29 cellular contexts compared by ENCODE assay signal in the genomic region with DNA sequence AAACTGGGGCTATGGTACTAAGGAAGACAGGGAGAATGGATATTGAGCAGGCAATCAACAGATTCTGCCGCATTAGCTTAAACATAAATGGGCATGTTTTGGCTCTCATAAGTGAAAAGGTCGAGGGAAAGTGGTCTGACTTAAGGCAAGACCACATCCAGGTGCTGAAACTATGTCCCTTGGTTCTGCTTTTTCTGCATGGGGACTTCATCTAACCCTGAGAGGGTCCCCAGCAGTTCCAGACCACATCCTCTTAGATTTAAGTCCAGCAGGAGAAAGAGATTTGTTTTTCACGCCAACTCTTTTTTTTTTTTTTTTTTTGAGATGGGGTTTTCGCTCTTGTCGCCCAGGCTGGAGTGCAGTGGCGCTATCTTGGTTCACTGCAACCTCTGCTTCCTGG.
"Had no signal": no experiment of that assay in that cellular context is flagged by ENCODE, and none has a peak within 500 bp of the region (broad histone marks: within the 10 kb centered on the region; RNA-seq: fewer than 3 reads in every experiment).

No MANE protein-coding gene starts in this region.

- H3K27me3 ChIP-seq: heart left ventricle, pancreas, stomach, thyroid gland, upper lobe of left lung had no signal

- H3K9me3 Mint-ChIP-seq: activated CD4-positive, alpha-beta memory T cell treated with anti-CD3 and anti-CD28 coated beads for 36 hours; activated CD4-positive, alpha-beta T cell treated with anti-CD3 and anti-CD28 coated beads, Interleukin-2, amount 10 ng/mL, durations not matched to agents 24 days and 14 days; activated naive CD8-positive, alpha-beta T cell treated with anti-CD3 and anti-CD28 coated beads, Interleukin-2, amount 50 U/mL, for 24 hours; activated T-cell treated with anti-CD3 and anti-CD28 coated beads, Interleukin-2, amount 50 U/mL, for 24 hours; endodermal cell; immature natural killer cell; naive thymus-derived CD4-positive, alpha-beta T cell had no signal

- ATAC-seq: activated naive CD8-positive, alpha-beta T cell treated with anti-CD3 and anti-CD28 coated beads, Interleukin-2, amount 50 U/mL, for 24 hours; esophagus mucosa; heart left ventricle; naive thymus-derived CD4-positive, alpha-beta T cell; pancreas; sciatic nerve had no signal

- DNase-seq: activated CD4-positive, alpha-beta memory T cell treated with anti-CD3 and anti-CD28 coated beads for 36 hours; activated CD4-positive, alpha-beta T cell treated with anti-CD3 and anti-CD28 coated beads, Interleukin-2, amount 10 ng/mL, durations not matched to agents 24 days and 14 days; activated CD4-positive, CD25-positive, alpha-beta regulatory T cell treated with anti-CD3 and anti-CD28 coated beads, Interleukin-2, amount 50 U/mL, for 72 hours; activated CD8-positive, alpha-beta memory T cell treated with anti-CD3 and anti-CD28 coated beads, Interleukin-2, amount 50 U/mL, for 48 hours; activated gamma-delta T cell treated with Interleukin-2 at 50 U/mL for 16 hours; activated naive CD4-positive, alpha-beta T cell treated with anti-CD3 and anti-CD28 coated beads, Interleukin-2, amount 50 U/mL, for 16 hours; activated naive CD8-positive, alpha-beta T cell treated with anti-CD3 and anti-CD28 coated beads, Interleukin-2, amount 50 U/mL, for 24 hours; activated T-cell treated with anti-CD3 and anti-CD28 coated beads, Interleukin-2, amount 50 U/mL, for 24 hours; amygdala; central memory CD4-positive, alpha-beta T cell; endodermal cell; heart left ventricle; hypothalamus; immature natural killer cell; kidney; midbrain; naive thymus-derived CD4-positive, alpha-beta T cell; pancreas; retina; stimulated activated CD4-positive, alpha-beta T cell treated with anti-CD3 and anti-CD28 coated beads, Interleukin-12 subunit alpha, Interleukin-12 subunit beta, amount 100 ng/mL, for 4 hours; stimulated activated CD4-positive, alpha-beta T cell treated with anti-CD3 and anti-CD28 coated beads, Interleukin-4, amount 100 ng/mL, for 1 hour; stomach; thyroid gland; upper lobe of left lung; WERI-Rb-1 had no signal

- H3K27ac Mint-ChIP-seq: activated CD4-positive, alpha-beta memory T cell treated with anti-CD3 and anti-CD28 coated beads for 36 hours; activated CD4-positive, alpha-beta T cell treated with anti-CD3 and anti-CD28 coated beads, Interleukin-2, amount 10 ng/mL, durations not matched to agents 24 days and 14 days; activated naive CD8-positive, alpha-beta T cell treated with anti-CD3 and anti-CD28 coated beads, Interleukin-2, amount 50 U/mL, for 24 hours; activated T-cell treated with anti-CD3 and anti-CD28 coated beads, Interleukin-2, amount 50 U/mL, for 24 hours; endodermal cell had no signal

- H3K27me3 Mint-ChIP-seq: activated CD4-positive, alpha-beta memory T cell treated with anti-CD3 and anti-CD28 coated beads for 36 hours; activated CD4-positive, alpha-beta T cell treated with anti-CD3 and anti-CD28 coated beads, Interleukin-2, amount 10 ng/mL, durations not matched to agents 24 days and 14 days; activated naive CD8-positive, alpha-beta T cell treated with anti-CD3 and anti-CD28 coated beads, Interleukin-2, amount 50 U/mL, for 24 hours; activated T-cell treated with anti-CD3 and anti-CD28 coated beads, Interleukin-2, amount 50 U/mL, for 24 hours; naive thymus-derived CD4-positive, alpha-beta T cell had no signal

- H3K27ac ChIP-seq: heart left ventricle, pancreas, prostate gland, skin epidermis, stomach, thyroid gland, upper lobe of left lung, WERI-Rb-1 had no signal

- H3K9me3 ChIP-seq: heart left ventricle, pancreas, prostate gland, stomach, thyroid gland, upper lobe of left lung had no signal

- H3K4me3 ChIP-seq: heart left ventricle, pancreas, prostate gland, skin epidermis, stomach, thyroid gland, upper lobe of left lung had no signal

- H3K4me1 ChIP-seq: prostate gland had no signal

- H3K4me3 Mint-ChIP-seq: activated CD4-positive, alpha-beta memory T cell treated with anti-CD3 and anti-CD28 coated beads for 36 hours; activated CD4-positive, alpha-beta T cell treated with anti-CD3 and anti-CD28 coated beads, Interleukin-2, amount 10 ng/mL, durations not matched to agents 24 days and 14 days; activated naive CD8-positive, alpha-beta T cell treated with anti-CD3 and anti-CD28 coated beads, Interleukin-2, amount 50 U/mL, for 24 hours; activated T-cell treated with anti-CD3 and anti-CD28 coated beads, Interleukin-2, amount 50 U/mL, for 24 hours; endodermal cell; immature natural killer cell; naive thymus-derived CD4-positive, alpha-beta T cell had no signal
